In genomic region chr9:68738346-68738745, GRCh38 we compare ENCODE assay signal across 20 cellular contexts. TPM values are rescaled to one million over a fixed set of nuclear protein-coding genes. Genes with fewer than 3 reads are reported as not detected.
A peak's percentile ranks its signal among the peaks of the same experiment; 100 is the strongest.
DNase-seq lines count a peak whose midpoint lies in the region; ATAC-seq, FAIRE-seq and TF ChIP-seq lines count a peak whose summit lies in the region.
"Had no signal": no experiment of that assay in that cellular context is flagged by ENCODE, and none has a peak within 500 bp of the region (broad histone marks: within the 10 kb centered on the region; RNA-seq: fewer than 3 reads in every experiment).

No MANE protein-coding gene starts in this region.

- H3K4me1 ChIP-seq in colonic mucosa (no peaks in the 10 kb centered on the region), heart left ventricle (peaks cover 0 to 57% (median 18%) of the 10 kb centered on the region in 12 donors), right atrium auricular region (peaks cover 0 to 27% of the 10 kb centered on the region in 2 donors), small intestine (ENCODE audit: control insufficient read depth in 2 of 2, insufficient read depth in 1 of 2, low read depth in 1 of 2, low read length in 1 of 2) (peaks cover 8 to 22% of the 10 kb centered on the region in 2 donors)
- H3K4me1 ChIP-seq: A549, BE2C had no signal

- intact Hi-C loops in colonic mucosa (cut with DNase I) (no loop called here), heart left ventricle (cut with DNase I) (no loop called here)

- TF ChIP-seq CTCF in colonic mucosa (IDR thresholded peaks at IDR 0.05) (no peak), heart left ventricle (IDR thresholded peaks at IDR 0.05) (no peak), right atrium auricular region (IDR thresholded peaks at IDR 0.05) (no peak)

- no peak for FAIRE-seq in small intestine (lab: Jason Lieb, UNC)
- FAIRE-seq: A549, D721Med, H54 had no signal

- H3K4me3 ChIP-seq in colonic mucosa, result no peak overlapping the region
- H3K4me3 ChIP-seq in heart left ventricle, result no peak overlapping the region
- no peak overlapping the region for H3K4me3 ChIP-seq in right atrium auricular region
- no peak overlapping the region for H3K4me3 ChIP-seq in small intestine (ENCODE audit: low read depth in 1 of 2, low read length in 2 of 2)
- H3K4me3 ChIP-seq: A549, GM23248 had no signal

- no peaks in the 10 kb centered on the region for H3K36me3 ChIP-seq in colonic mucosa
- H3K36me3 ChIP-seq in heart left ventricle, result no peaks in the 10 kb centered on the region
- no peaks in the 10 kb centered on the region for H3K36me3 ChIP-seq in right atrium auricular region
- no peaks in the 10 kb centered on the region for H3K36me3 ChIP-seq in small intestine (ENCODE audit: control insufficient read depth in 2 of 2, insufficient read depth in 2 of 2, low read length in 2 of 2)
- H3K36me3 ChIP-seq: BE2C had no signal

- H3K9me3 ChIP-seq in colonic mucosa, result no peaks in the 10 kb centered on the region
- H3K9me3 ChIP-seq in heart left ventricle, result no peaks in the 10 kb centered on the region
- no peaks in the 10 kb centered on the region for H3K9me3 ChIP-seq in right atrium auricular region
- H3K9me3 ChIP-seq in small intestine (ENCODE audit: control insufficient read depth, low read depth), result no peaks in the 10 kb centered on the region
- H3K9me3 ChIP-seq: A549, BE2C had no signal

- TF ChIP-seq POLR2A in heart left ventricle (IDR thresholded peaks at IDR 0.05), result no peak

- 37 to 66% (median 48%) methylated on average over 3 of the region's 3 CpGs for WGBS in heart left ventricle, 4 donors
- 58 to 91% (median 81%) methylated on average over 3 of the region's 3 CpGs for WGBS in small intestine, 3 donors

- H3K27ac ChIP-seq in colonic mucosa (peak overlapping the region; percentile 79), heart left ventricle (peak overlapping the region; percentile 51 to 80 (median 64)), right atrium auricular region (peak overlapping the region; percentile 53 to 79), small intestine (ENCODE audit: low read depth in 1 of 2, low read length in 1 of 2) (peak overlapping the region; percentile 38 to 86)
- H3K27ac ChIP-seq: A549, C4-2B, GM23248 had no signal

- DNase-seq in colonic mucosa (no peak), heart left ventricle (peak in 4 of 5 donors; percentile 49 to 78 (median 58)), right atrium auricular region (ENCODE audit: low spot score) (no peak), small intestine (no peak), NCI-H2171 (lab: John Stamatoyannopoulos, UW) (no peak), NOMO-1 treated with DMSO at 0.1 percent for 48 hours (lab: John Stamatoyannopoulos, UW; ENCODE audit: unreplicated experiment) (no peak)
- DNase-seq: BE2C; CD8-positive, alpha-beta T cell; COR-L47; DND-41; GDM1; GM23248 had no signal

- peak; percentile 86 to 92 (median 90) for ATAC-seq in heart left ventricle
- ATAC-seq in GM19452 (IDR thresholded peaks at IDR 0.05; ENCODE audit: unreplicated experiment), result no peak
- ATAC-seq in GM18520 (IDR thresholded peaks at IDR 0.05; ENCODE audit: unreplicated experiment), result no peak
- ATAC-seq: A549; CD8-positive, alpha-beta T cell had no signal

- H3K9ac ChIP-seq in colonic mucosa (ENCODE audit: low read depth in 2 of 2, low read length in 2 of 2), result no peak overlapping the region
- H3K9ac ChIP-seq: GM23248 had no signal

- H3K27me3 ChIP-seq in colonic mucosa (no peaks in the 10 kb centered on the region), heart left ventricle (no peaks in the 10 kb centered on the region), right atrium auricular region (no peaks in the 10 kb centered on the region), small intestine (ENCODE audit: control insufficient read depth in 2 of 2, insufficient read depth in 2 of 2, low read length in 2 of 2) (no peaks in the 10 kb centered on the region)
- H3K27me3 ChIP-seq: BE2C had no signal

RNA-seq across cellular contexts. Expression of gene PIP5K1B, which starts 33.3 kb away (rescaled TPM):
- total RNA-seq in colonic mucosa (10 to 100 TPM; 59.2 to 74.2 TPM), heart left ventricle (10 to 100 TPM; 28.0 to 68.0 (median 47.5) TPM), right atrium auricular region (10 to 100 TPM; 18.4 to 44.8 TPM)
- polyA plus RNA-seq in heart left ventricle (10 to 100 TPM in 1 of 2 donors, 1 to 10 TPM in 1; 8.6 to 48.8 TPM), small intestine (10 to 100 TPM; 28.8 to 54.0 (median 45.4) TPM)
- total RNA-seq: GM23248, HT1080 had no signal
- polyA plus RNA-seq: A549, AG04450, GM23248 had no signal

Comparison
In these comparisons a context has a peak if more than half of its experiments do, and no peak if none do; other contexts are left out.
1. DNase-seq: peak in heart left ventricle (4 of 5); none in colonic mucosa (single experiment), right atrium auricular region (single experiment), small intestine (single experiment), NCI-H2171 (single experiment) and NOMO-1 treated with DMSO at 0.1 percent for 48 hours (single experiment).
2. ATAC-seq: peak in heart left ventricle (4 of 4); none in GM19452 (single experiment) and GM18520 (single experiment).
3. Peak in every context shown above with its lines, with median percentiles within 50 percentile points of each other: H3K27ac ChIP-seq.